ENCODE assay signal across 10 cellular contexts in genomic region chr18:58303363-58303762, GRCh38.
A peak's percentile ranks its signal among the peaks of the same experiment; 100 is the strongest.
DNase-seq lines count a peak whose midpoint lies in the region; ATAC-seq and TF ChIP-seq lines count a peak whose summit lies in the region.
"Had no signal": no experiment of that assay in that cellular context is flagged by ENCODE, and none has a peak within 500 bp of the region (broad histone marks: within the 10 kb centered on the region; RNA-seq: fewer than 3 reads in every experiment).

No MANE protein-coding gene starts in this region.

- no peaks in the 10 kb centered on the region for H3K4me1 ChIP-seq in Caco-2
- H3K4me1 ChIP-seq: parathyroid adenoma had no signal

- no peaks in the 10 kb centered on the region for H3K27me3 Mint-ChIP-seq in naive thymus-derived CD8-positive, alpha-beta T cell
- no peaks in the 10 kb centered on the region for H3K27me3 Mint-ChIP-seq in Caco-2 (ENCODE audit: insufficient read depth, unreplicated experiment)

- no peaks in the 10 kb centered on the region for H3K36me3 Mint-ChIP-seq in naive thymus-derived CD8-positive, alpha-beta T cell
- peaks cover 6% of the 10 kb centered on the region for H3K36me3 Mint-ChIP-seq in Caco-2 (ENCODE audit: insufficient read depth, unreplicated experiment)

- H3K27ac Mint-ChIP-seq in naive thymus-derived CD8-positive, alpha-beta T cell, result peak overlapping the region in 9 of 10 donors; percentile 9 to 68 (median 46)
- H3K27ac Mint-ChIP-seq in Caco-2 (ENCODE audit: unreplicated experiment), result no peak overlapping the region

- POLR2A ChIA-PET in naive thymus-derived CD8-positive, alpha-beta T cell (lab: Charles Lee), result no interaction called here
- POLR2A ChIA-PET in Caco-2 (lab: Charles Lee), result no interaction called here

- CTCF ChIA-PET in Caco-2 (lab: Charles Lee), result no interaction called here

- peak; percentile 63 for ATAC-seq in GM18517 (IDR thresholded peaks at IDR 0.05; ENCODE audit: unreplicated experiment)
- peak; percentile 84 for ATAC-seq in GM21576 (IDR thresholded peaks at IDR 0.05; ENCODE audit: unreplicated experiment)
- peak; percentile 80 for ATAC-seq in HG03565 (IDR thresholded peaks at IDR 0.05; ENCODE audit: unreplicated experiment)
- peak; percentile 80 to 95 for ATAC-seq in naive thymus-derived CD8-positive, alpha-beta T cell

- peaks cover 8 to 24% (median 22%) of the 10 kb centered on the region in 4 donors for H3K4me1 Mint-ChIP-seq in naive thymus-derived CD8-positive, alpha-beta T cell
- H3K4me1 Mint-ChIP-seq in Caco-2 (ENCODE audit: low read depth, unreplicated experiment), result no peaks in the 10 kb centered on the region

- H3K9me3 ChIP-seq in Caco-2, result no peaks in the 10 kb centered on the region

- intact Hi-C loops in Caco-2 (cut with micrococcal nuclease; ENCODE audit: unreplicated experiment), result no loop called here

- no peaks in the 10 kb centered on the region for H3K36me3 ChIP-seq in Caco-2 (ENCODE audit: control insufficient read depth, insufficient read depth, low read length)

- peak in 3 of 10 donors; percentile 16 to 39 (median 31) for DNase-seq in naive thymus-derived CD8-positive, alpha-beta T cell
- DNase-seq in COLO668 (lab: John Stamatoyannopoulos, UW; ENCODE audit: unreplicated experiment) (no peak), epidermal melanocyte (ENCODE audit: insufficient read length, low spot score) (no peak), Caco-2 (no peak), DMS153 (lab: John Stamatoyannopoulos, UW) (no peak)

- H3K4me3 ChIP-seq in Caco-2 (ENCODE audit: low read depth, low read length), result no peak overlapping the region
- H3K4me3 ChIP-seq: coronary artery had no signal

- no TSS peak for BruUV-seq in Caco-2 (replicated peaks; lab: Mats Ljungman, UMichigan)

- peaks cover 0 to 10% (median 4%) of the 10 kb centered on the region in 9 donors for H3K9me3 Mint-ChIP-seq in naive thymus-derived CD8-positive, alpha-beta T cell
- no peaks in the 10 kb centered on the region for H3K9me3 Mint-ChIP-seq in Caco-2 (ENCODE audit: unreplicated experiment)

- no peak for TF ChIP-seq CTCF in Caco-2 (IDR thresholded peaks at IDR 0.05; ENCODE audit: insufficient read depth in 1 of 2, low read depth in 1 of 2, low read length in 1 of 2, severe bottlenecking in 1 of 2, unreplicated experiment in 1 of 2)

- H3K4me3 Mint-ChIP-seq in naive thymus-derived CD8-positive, alpha-beta T cell, result peak overlapping the region in 8 of 10 donors; percentile 22 to 73 (median 43)
- no peak overlapping the region for H3K4me3 Mint-ChIP-seq in Caco-2 (ENCODE audit: unreplicated experiment)

- H3K27me3 ChIP-seq in Caco-2 (replicated peaks; ENCODE audit: control insufficient read depth, insufficient read depth, low read length), result no peaks in the 10 kb centered on the region
